9 cellular contexts compared by ENCODE assay signal in genomic region chr17:7626307-7626706, GRCh38. TPM values are rescaled to one million over a fixed set of nuclear protein-coding genes. Genes with fewer than 3 reads are reported as not detected.
DNase-seq lines count a peak whose midpoint lies in the region; ATAC-seq and TF ChIP-seq lines count a peak whose summit lies in the region.
"Had no signal": no experiment of that assay in that cellular context is flagged by ENCODE, and none has a peak within 500 bp of the region (broad histone marks: within the 10 kb centered on the region; RNA-seq: fewer than 3 reads in every experiment).

No MANE protein-coding gene starts in this region.

- TF ChIP-seq CTCF in left ventricle myocardium inferior (IDR thresholded peaks at IDR 0.05; ENCODE audit: borderline replicate concordance) (no peak), MCF 10A (IDR thresholded peaks at IDR 0.05; ENCODE audit: unreplicated experiment) (no peak), upper lobe of right lung (IDR thresholded peaks at IDR 0.05) (no peak), GM10248 (IDR thresholded peaks at IDR 0.05; ENCODE audit: control extremely low read depth, extremely low read depth, low read depth, missing control alignments) (no peak)

- no peaks in the 10 kb centered on the region for H3K9me3 ChIP-seq in left ventricle myocardium inferior (replicated peaks)
- no peaks in the 10 kb centered on the region for H3K9me3 ChIP-seq in upper lobe of right lung

- DNase-seq in left ventricle myocardium inferior (no peak), cardiac septum (ENCODE audit: low spot score) (no peak), MCF 10A (ENCODE audit: unreplicated experiment) (no peak), medulla oblongata (ENCODE audit: extremely low spot score) (peak; percentile 56), upper lobe of right lung (no peak), GM10248 (ENCODE audit: extremely low spot score) (no peak), cortex of kidney (lab: John Stamatoyannopoulos, UW) (no peak)

- peaks cover 9% of the 10 kb centered on the region for H3K36me3 ChIP-seq in left ventricle myocardium inferior
- H3K36me3 ChIP-seq in upper lobe of right lung: peaks cover 8% of the 10 kb centered on the region

- H3K27ac ChIP-seq in left ventricle myocardium inferior (replicated peaks): peak overlapping the region; percentile 92
- no peak overlapping the region for H3K27ac ChIP-seq in upper lobe of right lung
- H3K27ac ChIP-seq: KMS-11 had no signal

- POLR2A ChIA-PET in MCF 10A (lab: Yijun Ruan, JAX): interaction anchor here (0.5 to 12.8 kb wide), 8 partner anchors 11 to 91 kb away, joined by 3 to 208 read pairs (median 6); partner anchors contain the start of genes FXR2, SOX15, TP53 and WRAP53
- POLR2A ChIA-PET in GM10248 (lab: Yijun Ruan, JAX): interaction anchor here (0.7 to 1.0 kb wide), 2 partner anchors 24 to 61 kb away, joined by 4 to 5 read pairs; partner anchors contain the start of genes ATP1B2 and TP53

- CTCF ChIA-PET in MCF 10A (lab: Yijun Ruan, JAX) (interaction anchor here (0.6 to 2.0 kb wide), 4 partner anchors 11 to 61 kb away, joined by 4 to 10 read pairs (median 6); partner anchors contain the start of genes FXR2, TP53 and WRAP53), GM10248 (lab: Yijun Ruan, JAX) (interaction anchor here (4.3 to 9.5 kb wide), 2 partner anchors 12 to 62 kb away, joined by 31 to 68 read pairs; partner anchors contain the start of genes FXR2, TP53 and WRAP53)

- H3K4me1 ChIP-seq in left ventricle myocardium inferior: peaks cover 23% of the 10 kb centered on the region
- H3K4me1 ChIP-seq in upper lobe of right lung: peaks cover 7% of the 10 kb centered on the region

- no peaks in the 10 kb centered on the region for H3K9me3 Mint-ChIP-seq in MCF 10A (ENCODE audit: unreplicated experiment)

- H3K27me3 ChIP-seq in left ventricle myocardium inferior (ENCODE audit: low read depth) (no peaks in the 10 kb centered on the region), upper lobe of right lung (no peaks in the 10 kb centered on the region)

- peak overlapping the region; percentile 93 for H3K27ac Mint-ChIP-seq in MCF 10A (ENCODE audit: low read depth, unreplicated experiment)

- intact Hi-C loops in left ventricle myocardium inferior (cut with micrococcal nuclease): no loop called here
- intact Hi-C loops in cardiac septum (cut with DNase I): loop anchor here (5.0 kb wide), 1 partner anchor 39 kb away; no protein-coding TSS in a partner anchor
- intact Hi-C loops in MCF 10A (cut with micrococcal nuclease): no loop called here
- intact Hi-C loops in upper lobe of right lung (cut with DNase I): no loop called here

- ATAC-seq in upper lobe of right lung (peak; percentile 46), GM18519 (IDR thresholded peaks at IDR 0.05; ENCODE audit: low FRiP score, unreplicated experiment) (no peak)

- no peaks in the 10 kb centered on the region for H3K4me1 Mint-ChIP-seq in MCF 10A (ENCODE audit: insufficient read depth, unreplicated experiment)

- BruUV-seq in MCF 10A (replicated peaks; lab: Mats Ljungman, UMichigan): TSS peak; percentile 86

- peak overlapping the region; percentile 84 for H3K4me3 Mint-ChIP-seq in MCF 10A (ENCODE audit: unreplicated experiment)

- no peaks in the 10 kb centered on the region for H3K27me3 Mint-ChIP-seq in MCF 10A (ENCODE audit: insufficient read depth, unreplicated experiment)

- peaks cover 14% of the 10 kb centered on the region for H3K36me3 Mint-ChIP-seq in MCF 10A (ENCODE audit: insufficient read depth, unreplicated experiment)

- H3K4me3 ChIP-seq in left ventricle myocardium inferior (peak overlapping the region; percentile 82), upper lobe of right lung (no peak overlapping the region)

RNA-seq across cellular contexts. Expression of gene SAT2, which starts 1.3 kb away (rescaled TPM):
- total RNA-seq in left ventricle myocardium inferior (73.5 TPM), cardiac septum (60.3 TPM), MCF 10A (2022) (66.8 and 82.7 TPM in 2 replicates), upper lobe of right lung (81.7 TPM)

RNA-seq across cellular contexts. Expression of gene SHBG, which starts 3.6 kb away (rescaled TPM):
- total RNA-seq in left ventricle myocardium inferior (0.74 TPM), cardiac septum (0.62 TPM), MCF 10A (2022) (0.35 and 1.1 TPM in 2 replicates), upper lobe of right lung (0.87 TPM)

RNA-seq across cellular contexts. Expression of gene FXR2, which starts 11.6 kb away (rescaled TPM):
- total RNA-seq in left ventricle myocardium inferior (111 TPM), cardiac septum (83.5 TPM), MCF 10A (2022) (60.7 and 65.1 TPM in 2 replicates), upper lobe of right lung (39.3 TPM)

RNA-seq across cellular contexts. Expression of gene ATP1B2, which starts 24.4 kb away (rescaled TPM):
- total RNA-seq in left ventricle myocardium inferior (2.8 TPM), cardiac septum (2.7 TPM), MCF 10A (2022) (not detected in 2 replicates), upper lobe of right lung (4.8 TPM)

RNA-seq across cellular contexts. Expression of gene SOX15, which starts 36.4 kb away (rescaled TPM):
- 1.9 TPM for total RNA-seq in left ventricle myocardium inferior
- 1.1 TPM for total RNA-seq in cardiac septum
- 32.6 and 34.4 TPM in 2 replicates for total RNA-seq in MCF 10A (2022)
- 0.67 TPM for total RNA-seq in upper lobe of right lung
